ENCODE assay signal across 17 cellular contexts in genomic region chr9:135332979-135333748, GRCh38.
"Had no signal": no experiment of that assay in that cellular context is flagged by ENCODE, and none has a peak within 500 bp of the region (broad histone marks: within the 10 kb centered on the region; RNA-seq: fewer than 3 reads in every experiment).

No MANE protein-coding gene starts in this region.

- ATAC-seq: activated naive CD8-positive, alpha-beta T cell treated with anti-CD3 and anti-CD28 coated beads, Interleukin-2, amount 50 U/mL, for 24 hours; left colon; mucosa of descending colon; naive thymus-derived CD8-positive, alpha-beta T cell; stimulated activated naive CD8-positive, alpha-beta T cell treated with anti-CD3 and anti-CD28 coated beads, Interleukin-15, Interleukin-2, amounts not matched to agents 100 U/mL and 50 U/mL, for 24 hours had no signal

- DNase-seq: activated CD4-positive, alpha-beta T cell treated with anti-CD3 and anti-CD28 coated beads for 1 hour; activated CD4-positive, alpha-beta T cell treated with anti-CD3 and anti-CD28 coated beads, Interleukin-2, amount 50 U/mL, for 48 hours; activated naive CD4-positive, alpha-beta T cell; activated naive CD8-positive, alpha-beta T cell treated with anti-CD3 and anti-CD28 coated beads, Interleukin-2, amount 50 U/mL, for 24 hours; esophagus squamous epithelium; foreskin fibroblast; mammary epithelial cell; mucosa of descending colon; nucleus accumbens; stimulated activated CD4-positive, alpha-beta T cell treated with anti-CD3 and anti-CD28 coated beads, Interleukin-2, amount 100 ng/mL, for 48 hours; stimulated activated naive CD8-positive, alpha-beta T cell treated with anti-CD3 and anti-CD28 coated beads, Interleukin-15, Interleukin-2, amounts not matched to agents 100 U/mL and 50 U/mL, for 24 hours; SW 1271 had no signal

- H3K4me1 Mint-ChIP-seq: activated naive CD8-positive, alpha-beta T cell treated with anti-CD3 and anti-CD28 coated beads, Interleukin-2, amount 50 U/mL, for 24 hours had no signal

- H3K36me3 Mint-ChIP-seq: naive thymus-derived CD8-positive, alpha-beta T cell had no signal

- H3K9me3 ChIP-seq: ascending aorta, esophagus squamous epithelium, mucosa of descending colon, vagina had no signal

- H3K4me3 ChIP-seq: ascending aorta, esophagus squamous epithelium, mucosa of descending colon, vagina had no signal

- H3K27ac ChIP-seq: ascending aorta, esophagus squamous epithelium, vagina had no signal

- H3K9me3 Mint-ChIP-seq: activated naive CD8-positive, alpha-beta T cell treated with anti-CD3 and anti-CD28 coated beads, Interleukin-2, amount 50 U/mL, for 24 hours; T-helper 2 cell treated with Interferon-gamma antibody and Interleukin-4, amounts not matched to agents 5 μg/mL and 100 μg/mL, for 36 hours had no signal

- H3K36me3 ChIP-seq: ascending aorta, esophagus squamous epithelium, vagina had no signal

- H3K27me3 ChIP-seq: ascending aorta, vagina had no signal

- H3K4me1 ChIP-seq: ascending aorta, esophagus squamous epithelium, vagina had no signal

- H3K27ac Mint-ChIP-seq: activated naive CD8-positive, alpha-beta T cell treated with anti-CD3 and anti-CD28 coated beads, Interleukin-2, amount 50 U/mL, for 24 hours; naive thymus-derived CD8-positive, alpha-beta T cell; T-helper 2 cell treated with Interferon-gamma antibody and Interleukin-4, amounts not matched to agents 5 μg/mL and 100 μg/mL, for 36 hours had no signal

- H3K4me3 Mint-ChIP-seq: activated naive CD8-positive, alpha-beta T cell treated with anti-CD3 and anti-CD28 coated beads, Interleukin-2, amount 50 U/mL, for 24 hours; naive thymus-derived CD8-positive, alpha-beta T cell; T-helper 2 cell treated with Interferon-gamma antibody and Interleukin-4, amounts not matched to agents 5 μg/mL and 100 μg/mL, for 36 hours had no signal
